Comparison of ENCODE assay signal across 19 cellular contexts in the genomic region with DNA sequence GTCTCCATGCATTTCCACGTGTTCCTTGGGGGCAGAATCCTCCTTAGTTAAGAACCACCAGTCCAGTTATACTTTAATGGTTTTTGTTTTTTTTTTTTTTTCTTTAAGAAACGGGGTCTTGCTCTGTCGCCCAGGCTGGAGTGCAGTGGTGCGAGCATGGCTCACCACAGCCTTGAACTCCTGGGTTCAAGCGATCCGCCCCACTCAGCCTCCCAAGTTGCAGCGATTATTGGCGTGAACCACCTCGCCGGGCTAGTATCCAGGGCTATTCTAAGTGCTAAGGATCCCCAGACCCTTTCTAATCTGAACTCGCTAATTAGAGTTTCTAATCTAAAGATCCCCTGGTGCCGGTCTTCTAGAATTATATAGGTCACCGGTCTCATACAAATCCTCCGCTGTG. TPM values are rescaled to one million over a fixed set of nuclear protein-coding genes. Genes with fewer than 3 reads are reported as not detected.
DNase-seq lines count a peak whose midpoint lies in the region; ATAC-seq and TF ChIP-seq lines count a peak whose summit lies in the region.
"Had no signal": no experiment of that assay in that cellular context is flagged by ENCODE, and none has a peak within 500 bp of the region (broad histone marks: within the 10 kb centered on the region; RNA-seq: fewer than 3 reads in every experiment).

No MANE protein-coding gene starts in this region.

- H3K9ac ChIP-seq in NT2/D1 (ENCODE audit: insufficient read length, low read depth) (peak overlapping the region; percentile 50), mammary epithelial cell (ENCODE audit: insufficient read depth, low read length) (no peak overlapping the region), smooth muscle cell (ENCODE audit: low read depth) (no peak overlapping the region)

- DNase-seq in GM23338 (ENCODE audit: low spot score) (no peak), NT2/D1 (ENCODE audit: low read depth, low spot score) (no peak), mammary epithelial cell (no peak), smooth muscle cell (lab: John Stamatoyannopoulos, UW; ENCODE audit: unreplicated experiment) (no peak), NCI-H748 (lab: John Stamatoyannopoulos, UW; ENCODE audit: unreplicated experiment) (no peak), NCI-H2081 treated with DMSO at 0.1 percent for 48 hours (lab: John Stamatoyannopoulos, UW) (no peak)
- DNase-seq in activated CD4-positive, alpha-beta T cell treated with anti-CD3 and anti-CD28 coated beads for 1 hour = no peak
- DNase-seq: GOT3, NCI-H1436 treated with DMSO at 0.1 percent for 48 hours, NCI-H2171, NCI-H524 treated with DMSO at 0.1 percent for 48 hours had no signal

- H3K9me2 ChIP-seq in GM23338 (ENCODE audit: insufficient read depth) = no peaks in the 10 kb centered on the region

- H2AFZ ChIP-seq in GM23338 = no peak overlapping the region
- H2AFZ ChIP-seq in mammary epithelial cell (ENCODE audit: low read depth, low read length) = no peak overlapping the region
- H2AFZ ChIP-seq in smooth muscle cell (ENCODE audit: low read depth) = no peak overlapping the region

- dilution Hi-C loops in mammary epithelial cell (cut with HindIII; ENCODE audit: low sequenced_read_pairs) = no loop called here

- H3K27ac ChIP-seq in GM23338 (ENCODE audit: low read depth) (peak overlapping the region; percentile 84; the same call in 1 of the 2 replicates), mammary epithelial cell (ENCODE audit: insufficient read depth, low read depth, low read length) (no peak overlapping the region), smooth muscle cell (ENCODE audit: low read depth) (no peak overlapping the region)
- H3K27ac ChIP-seq: lower lobe of right lung, psoas muscle, thyroid gland had no signal

- peak overlapping the region; percentile 82 for H3K4me3 Mint-ChIP-seq in GM23338

- 75% methylated on average over 13 of the region's 14 CpGs for WGBS in mammary epithelial cell (ENCODE audit: low coverage, missing lambda C conversion rate)
- 92% methylated on average over 14 of the region's 14 CpGs for WGBS in smooth muscle cell (ENCODE audit: low lambda C conversion rate)

- intact Hi-C loops in mammary epithelial cell (cut with micrococcal nuclease) = loop anchor here (1.0 to 5.0 kb wide), 4 partner anchors 12 to 484 kb away; a partner anchor contains a TSS

- CTCF ChIA-PET in mammary epithelial cell (lab: Charles Lee; ENCODE audit: low non-redundant PET) = interaction anchor here (0.7 kb wide), 1 partner anchor 168 kb away, joined by 6 read pairs; no protein-coding TSS in a partner anchor

- no TSS peak for BruUV-seq in mammary epithelial cell (replicated peaks; lab: Mats Ljungman, UMichigan)

- no peak for TF ChIP-seq CTCF in GM23338 (conservative IDR thresholded peaks at IDR 0.05; ENCODE audit: low read depth in 2 of 2)
- TF ChIP-seq CTCF in mammary epithelial cell (conservative IDR thresholded peaks at IDR 0.05 in 1 of 2, IDR thresholded peaks at IDR 0.05 in 1 of 2; ENCODE audit: extremely low read depth in 1 of 2, insufficient read depth in 1 of 2, low read depth in 1 of 2, low read length in 2 of 2) = no peak
- TF ChIP-seq CTCF in smooth muscle cell (IDR thresholded peaks at IDR 0.05; ENCODE audit: borderline replicate concordance, insufficient read depth, poor library complexity, severe bottlenecking) = no peak

- H3K27ac Mint-ChIP-seq in GM23338 = no peak overlapping the region; the same call in 1 of the 2 replicates
- H3K27ac Mint-ChIP-seq: activated CD4-positive, alpha-beta memory T cell treated with anti-CD3 and anti-CD28 coated beads for 36 hours; activated naive CD8-positive, alpha-beta T cell treated with anti-CD3 and anti-CD28 coated beads, Interleukin-2, amount 10 ng/mL, durations not matched to agents 7 days and 5 days had no signal

- H3K9me3 ChIP-seq in NT2/D1 (ENCODE audit: insufficient read depth, low read length) = peaks cover 13% of the 10 kb centered on the region; the same call in 1 of the 2 replicates
- no peaks in the 10 kb centered on the region for H3K9me3 ChIP-seq in mammary epithelial cell (replicated peaks; ENCODE audit: insufficient read depth, low read length)
- no peaks in the 10 kb centered on the region for H3K9me3 ChIP-seq in smooth muscle cell (replicated peaks; ENCODE audit: low read depth)
- H3K9me3 ChIP-seq: lower lobe of right lung, thyroid gland had no signal

- no peaks in the 10 kb centered on the region; the same call in 1 of the 2 replicates for H4K20me1 ChIP-seq in GM23338 (replicated peaks; ENCODE audit: insufficient read depth)
- H4K20me1 ChIP-seq in mammary epithelial cell (ENCODE audit: insufficient read depth, low read length) = no peaks in the 10 kb centered on the region
- no peaks in the 10 kb centered on the region for H4K20me1 ChIP-seq in smooth muscle cell (ENCODE audit: low read depth)

- H3K79me2 ChIP-seq in GM23338 (replicated peaks; ENCODE audit: insufficient read depth) (peaks cover 15% of the 10 kb centered on the region), mammary epithelial cell (ENCODE audit: insufficient read depth, low read length) (peaks cover 10% of the 10 kb centered on the region), smooth muscle cell (ENCODE audit: low read depth) (no peaks in the 10 kb centered on the region)

- no peaks in the 10 kb centered on the region; the same call in 1 of the 2 replicates for H3K36me3 ChIP-seq in GM23338 (ENCODE audit: insufficient read depth)
- peaks cover 26% of the 10 kb centered on the region for H3K36me3 ChIP-seq in NT2/D1 (ENCODE audit: insufficient read depth, insufficient read length, low read length)
- H3K36me3 ChIP-seq in mammary epithelial cell (ENCODE audit: insufficient read depth, low read length) = peaks cover 2% of the 10 kb centered on the region
- H3K36me3 ChIP-seq in smooth muscle cell (ENCODE audit: low read depth) = no peaks in the 10 kb centered on the region
- H3K36me3 ChIP-seq: thyroid gland had no signal

- H3F3A ChIP-seq in GM23338 (replicated peaks; ENCODE audit: low read depth) (peaks cover 22% of the 10 kb centered on the region), smooth muscle cell (ENCODE audit: low read depth) (no peaks in the 10 kb centered on the region)

- H3K36me3 Mint-ChIP-seq in GM23338 (ENCODE audit: low read depth) = peaks cover 27% of the 10 kb centered on the region
- H3K36me3 Mint-ChIP-seq: activated naive CD8-positive, alpha-beta T cell treated with anti-CD3 and anti-CD28 coated beads, Interleukin-2, amount 10 ng/mL, durations not matched to agents 7 days and 5 days; IgD-negative memory B cell had no signal

- peaks cover 8% of the 10 kb centered on the region; the same call in 2 of the 3 replicates for H3K9me3 Mint-ChIP-seq in GM23338
- H3K9me3 Mint-ChIP-seq: activated naive CD8-positive, alpha-beta T cell treated with anti-CD3 and anti-CD28 coated beads, Interleukin-2, amount 10 ng/mL, durations not matched to agents 7 days and 5 days; IgD-negative memory B cell; stimulated activated naive CD8-positive, alpha-beta T cell treated with anti-CD3 and anti-CD28 coated beads, Interleukin-15, amount 100 ng/mL, for 72 hours had no signal

- H3K27me3 ChIP-seq in GM23338 (ENCODE audit: insufficient read depth) (no peaks in the 10 kb centered on the region), NT2/D1 (ENCODE audit: insufficient read depth, insufficient read length) (no peaks in the 10 kb centered on the region), mammary epithelial cell (ENCODE audit: insufficient read depth, low read length) (no peaks in the 10 kb centered on the region), smooth muscle cell (ENCODE audit: low read depth) (no peaks in the 10 kb centered on the region)
- H3K27me3 ChIP-seq: thyroid gland had no signal

- in situ Hi-C loops in mammary epithelial cell (cut with MboI; ENCODE audit: low sequenced_read_pairs in 2 of 2) = loop anchor here in 1 of 2 donors (5.0 kb wide), 1 partner anchor 94 kb away; no protein-coding TSS in a partner anchor

- peaks cover 6% of the 10 kb centered on the region for H3K4me1 Mint-ChIP-seq in GM23338

- ATAC-seq in GM23338 = no peak
- ATAC-seq: Right ventricle myocardium inferior had no signal

- H3K4me1 ChIP-seq in GM23338 (ENCODE audit: insufficient read depth) (peaks cover 11% of the 10 kb centered on the region), NT2/D1 (ENCODE audit: insufficient read depth, insufficient read length) (peaks cover 9% of the 10 kb centered on the region), mammary epithelial cell (ENCODE audit: insufficient read depth, low read length) (peaks cover 30% of the 10 kb centered on the region), smooth muscle cell (ENCODE audit: low read depth) (no peaks in the 10 kb centered on the region)
- H3K4me1 ChIP-seq: psoas muscle, thyroid gland had no signal

- H3K27me3 Mint-ChIP-seq in GM23338 (ENCODE audit: insufficient read depth, low read depth, poor library complexity) = peaks cover 20% of the 10 kb centered on the region
- H3K27me3 Mint-ChIP-seq: activated naive CD8-positive, alpha-beta T cell treated with anti-CD3 and anti-CD28 coated beads, Interleukin-2, amount 10 ng/mL, durations not matched to agents 7 days and 5 days; IgD-negative memory B cell; stimulated activated naive CD8-positive, alpha-beta T cell treated with anti-CD3 and anti-CD28 coated beads, Interleukin-15, amount 100 ng/mL, for 72 hours had no signal

- peak overlapping the region; percentile 83; the same call in 1 of the 2 replicates for H3K4me2 ChIP-seq in GM23338
- H3K4me2 ChIP-seq in mammary epithelial cell (ENCODE audit: insufficient read depth, low read depth, low read length) = peak overlapping the region; percentile 64
- H3K4me2 ChIP-seq in smooth muscle cell = peak overlapping the region; percentile 84

- H3K4me3 ChIP-seq in GM23338 (peak overlapping the region; percentile 61), NT2/D1 (ENCODE audit: insufficient read length, low read depth) (peak overlapping the region; percentile 29), mammary epithelial cell (replicated peaks in 1 of 3; ENCODE audit: insufficient read depth in 1 of 3, low read depth in 2 of 3, low read length in 3 of 3) (peak overlapping the region in 1 of 3 experiments; percentile 59), smooth muscle cell (no peak overlapping the region)
- H3K4me3 ChIP-seq: psoas muscle, thyroid gland had no signal

RNA-seq across cellular contexts. Expression of a gene that starts 9.6 kb away (rescaled TPM):
- 11.4 and 16.5 TPM in 2 replicates for total RNA-seq in GM23338 (2014; rRNA removed; shearing (Covaris generic))
- 5.0 and 5.5 TPM in 2 replicates for polyA plus RNA-seq in GM23338 (2016; fragmentation: Nextera tagmentation; extraction: Ambion mirVana)
- 10 to 100 TPM in 1 of 2 donors, 1 to 10 TPM in 1; 8.5 to 29.3 TPM for total RNA-seq in mammary epithelial cell
- polyA plus RNA-seq in mammary epithelial cell = 3.6 TPM
- polyA minus RNA-seq in mammary epithelial cell = 1.1 TPM
- 6.1 and 9.2 TPM in 2 replicates for total RNA-seq in smooth muscle cell
- polyA plus RNA-seq in smooth muscle cell = 15.1 and 16.6 TPM in 2 replicates

RNA-seq across cellular contexts. Expression of a gene that starts 11.9 kb away (rescaled TPM):
- total RNA-seq in GM23338 (2014; rRNA removed; shearing (Covaris generic)) = 20.2 and 50.1 TPM in 2 replicates
- polyA plus RNA-seq in GM23338 (2016; fragmentation: Nextera tagmentation; extraction: Ambion mirVana) = 9.1 and 11.2 TPM in 2 replicates
- under 1 TPM; 0.47 to 0.50 TPM for total RNA-seq in mammary epithelial cell
- polyA plus RNA-seq in mammary epithelial cell = 0.24 TPM
- polyA minus RNA-seq in mammary epithelial cell = not detected
- total RNA-seq in smooth muscle cell = 0.36 and 1.0 TPM in 2 replicates
- 0.61 and 1.3 TPM in 2 replicates for polyA plus RNA-seq in smooth muscle cell

RNA-seq across cellular contexts. Expression of a gene that starts 12.1 kb away (rescaled TPM):
- total RNA-seq in GM23338 (2014; rRNA removed; shearing (Covaris generic)) = 59.9 and 70.6 TPM in 2 replicates
- 266 and 280 TPM in 2 replicates for polyA plus RNA-seq in GM23338 (2016; fragmentation: Nextera tagmentation; extraction: Ambion mirVana)
- total RNA-seq in mammary epithelial cell = 10 to 100 TPM; 36.7 to 76.3 TPM
- polyA plus RNA-seq in mammary epithelial cell = 43.1 TPM
- 7.2 TPM for polyA minus RNA-seq in mammary epithelial cell
- total RNA-seq in smooth muscle cell = 32.0 and 67.2 TPM in 2 replicates
- 78.6 and 84.2 TPM in 2 replicates for polyA plus RNA-seq in smooth muscle cell

RNA-seq across cellular contexts. Expression of a gene that starts 15.8 kb away (rescaled TPM):
- 28.2 and 34.6 TPM in 2 replicates for total RNA-seq in GM23338 (2014; rRNA removed; shearing (Covaris generic))
- polyA plus RNA-seq in GM23338 (2016; fragmentation: Nextera tagmentation; extraction: Ambion mirVana) (107 and 112 TPM in 2 replicates), mammary epithelial cell (72.6 TPM), smooth muscle cell (51.8 and 72.4 TPM in 2 replicates)
- total RNA-seq in mammary epithelial cell (10 to 100 TPM; 35.8 to 83.1 TPM), smooth muscle cell (26.5 and 26.9 TPM in 2 replicates)
- polyA minus RNA-seq in mammary epithelial cell = 26.9 TPM

RNA-seq across cellular contexts. Expression of a gene that starts 26.4 kb away (rescaled TPM):
- total RNA-seq in GM23338 (2014; rRNA removed; shearing (Covaris generic)) = 78.1 and 87.8 TPM in 2 replicates
- 88.7 and 95.0 TPM in 2 replicates for polyA plus RNA-seq in GM23338 (2016; fragmentation: Nextera tagmentation; extraction: Ambion mirVana)
- 10 to 100 TPM; 59.0 to 70.7 TPM for total RNA-seq in mammary epithelial cell
- polyA plus RNA-seq in mammary epithelial cell = 94.5 TPM
- 26.3 TPM for polyA minus RNA-seq in mammary epithelial cell
- total RNA-seq in smooth muscle cell = 62.0 and 69.8 TPM in 2 replicates
- polyA plus RNA-seq in smooth muscle cell = 108 and 110 TPM in 2 replicates

Comparison
In these comparisons a context has a peak if more than half of its experiments do, and no peak if none do; other contexts are left out.
1. RNA of a gene that starts 11.9 kb away (total RNA-seq): 20.2 to 50.1 TPM in GM23338; 0.47 to 0.50 TPM in mammary epithelial cell and 0.36 to 1.0 TPM in smooth muscle cell; every median in the first group is over 10 times any median in the second.
2. Peak in every context shown above with its lines, with median percentiles within 50 percentile points of each other: H3K4me2 ChIP-seq.